Comparison of ENCODE assay signal across 27 cellular contexts in genomic region chr10:90804354-90804753, GRCh38. TPM values are rescaled to one million over a fixed set of nuclear protein-coding genes. Genes with fewer than 3 reads are reported as not detected.
"Had no signal": no experiment of that assay in that cellular context is flagged by ENCODE, and none has a peak within 500 bp of the region (broad histone marks: within the 10 kb centered on the region; RNA-seq: fewer than 3 reads in every experiment).

No MANE protein-coding gene starts in this region.

- H3K4me1 Mint-ChIP-seq: activated CD4-positive, alpha-beta memory T cell treated with anti-CD3 and anti-CD28 coated beads, Interleukin-2, amount 10 ng/mL, durations not matched to agents 7 days and 5 days; activated CD4-positive, alpha-beta T cell treated with anti-CD3 and anti-CD28 coated beads, Interleukin-2, amount 10 ng/mL, durations not matched to agents 7 days and 5 days; activated T-helper 17 cell treated with anti-CD3 and anti-CD28 coated beads, Interleukin-2, amount 50 U/mL, for 72 hours; central memory CD8-positive, alpha-beta T cell; endodermal cell had no signal

- H3K36me3 ChIP-seq: brain microvascular endothelial cell, heart left ventricle had no signal

- H3K36me3 Mint-ChIP-seq: activated naive CD8-positive, alpha-beta T cell had no signal

- ATAC-seq: activated T-cell treated with anti-CD3 and anti-CD28 coated beads, Interleukin-2, amount 50 U/mL, for 4 hours; activated T-helper 17 cell treated with anti-CD3 and anti-CD28 coated beads, Interleukin-2, amount 50 U/mL, for 72 hours; esophagus mucosa; heart left ventricle had no signal

- H3K4me3 ChIP-seq: coronary artery, dorsolateral prefrontal cortex, heart left ventricle had no signal

- H3K9me3 Mint-ChIP-seq: activated CD4-positive, alpha-beta memory T cell treated with anti-CD3 and anti-CD28 coated beads, Interleukin-2, amount 10 ng/mL, durations not matched to agents 7 days and 5 days; activated CD4-positive, alpha-beta T cell treated with anti-CD3 and anti-CD28 coated beads, Interleukin-2, amount 10 ng/mL, durations not matched to agents 7 days and 5 days; activated T-cell treated with anti-CD3 and anti-CD28 coated beads, Interleukin-2, amount 50 U/mL, for 4 hours; activated T-helper 17 cell treated with anti-CD3 and anti-CD28 coated beads, Interleukin-2, amount 50 U/mL, for 72 hours; central memory CD8-positive, alpha-beta T cell had no signal

- H3K27ac Mint-ChIP-seq: activated CD4-positive, alpha-beta memory T cell treated with anti-CD3 and anti-CD28 coated beads, Interleukin-2, amount 10 ng/mL, durations not matched to agents 7 days and 5 days; activated CD4-positive, alpha-beta T cell treated with anti-CD3 and anti-CD28 coated beads, Interleukin-2, amount 10 ng/mL, durations not matched to agents 7 days and 5 days; activated naive CD8-positive, alpha-beta T cell; activated T-helper 17 cell treated with anti-CD3 and anti-CD28 coated beads, Interleukin-2, amount 50 U/mL, for 72 hours; dendritic cell treated with granulocyte-macrophage colony-stimulating factor and Interleukin-4, amounts not matched to agents 40 ng/mL and 50 ng/mL, for 4 days; endodermal cell had no signal

- DNase-seq: activated CD4-positive, alpha-beta memory T cell treated with anti-CD3 and anti-CD28 coated beads, Interleukin-2, amount 10 ng/mL, durations not matched to agents 7 days and 5 days; activated CD4-positive, alpha-beta T cell treated with anti-CD3 and anti-CD28 coated beads for 1 hour; activated CD4-positive, alpha-beta T cell treated with anti-CD3 and anti-CD28 coated beads for 4 hours; activated CD4-positive, alpha-beta T cell treated with anti-CD3 and anti-CD28 coated beads, Interleukin-2, amount 10 ng/mL, durations not matched to agents 7 days and 5 days; activated CD4-positive, alpha-beta T cell treated with anti-CD3 and anti-CD28 coated beads, Interleukin-2, amount 50 U/mL, for 4 hours; activated CD8-positive, alpha-beta memory T cell treated with anti-CD3 and anti-CD28 coated beads, Interleukin-2, amount 50 U/mL, for 48 hours; activated effector memory CD4-positive, alpha-beta T cell treated with Interleukin-2 at 50 U/mL for 16 hours; activated gamma-delta T cell treated with Interleukin-2 at 50 U/mL for 16 hours; activated naive CD4-positive, alpha-beta T cell treated with anti-CD3 and anti-CD28 coated beads, Interleukin-2, amount 50 U/mL, for 16 hours; activated naive CD4-positive, alpha-beta T cell treated with Interleukin-2 at 50 U/mL for 16 hours; activated T-cell treated with anti-CD3 and anti-CD28 coated beads, Interleukin-2, amount 50 U/mL, for 4 hours; amniotic stem cell; anterior cingulate cortex; brain microvascular endothelial cell; dorsolateral prefrontal cortex; effector memory CD4-positive, alpha-beta T cell; endodermal cell; foreskin fibroblast; glutamatergic neuron; heart left ventricle; T-helper 2 cell had no signal

- H3K27me3 ChIP-seq: brain microvascular endothelial cell, dorsolateral prefrontal cortex, heart left ventricle had no signal

- H3K4me1 ChIP-seq: heart left ventricle had no signal

- H3K27ac ChIP-seq: brain microvascular endothelial cell, coronary artery, dorsolateral prefrontal cortex, heart left ventricle had no signal

- H3K4me3 Mint-ChIP-seq: activated CD4-positive, alpha-beta memory T cell treated with anti-CD3 and anti-CD28 coated beads, Interleukin-2, amount 10 ng/mL, durations not matched to agents 7 days and 5 days; activated CD4-positive, alpha-beta T cell treated with anti-CD3 and anti-CD28 coated beads, Interleukin-2, amount 10 ng/mL, durations not matched to agents 7 days and 5 days; activated naive CD8-positive, alpha-beta T cell; activated T-cell treated with anti-CD3 and anti-CD28 coated beads, Interleukin-2, amount 50 U/mL, for 4 hours; activated T-helper 17 cell treated with anti-CD3 and anti-CD28 coated beads, Interleukin-2, amount 50 U/mL, for 72 hours; central memory CD8-positive, alpha-beta T cell; dendritic cell treated with granulocyte-macrophage colony-stimulating factor and Interleukin-4, amounts not matched to agents 40 ng/mL and 50 ng/mL, for 4 days; endodermal cell had no signal

- H3K27me3 Mint-ChIP-seq: activated CD4-positive, alpha-beta T cell treated with anti-CD3 and anti-CD28 coated beads, Interleukin-2, amount 10 ng/mL, durations not matched to agents 7 days and 5 days had no signal

RNA-seq across cellular contexts. Expression of gene HTR7, which starts 53.5 kb away (rescaled TPM):
- total RNA-seq: activated CD4-positive, alpha-beta T cell treated with anti-CD3 and anti-CD28 coated beads, Interleukin-2, amount 10 ng/mL, durations not matched to agents 7 days and 5 days; activated T-cell treated with anti-CD3 and anti-CD28 coated beads, Interleukin-2, amount 50 U/mL, for 4 hours had no signal
